ENCODE assay signal across 9 cellular contexts in genomic region chr7:20241491-20242261, GRCh38. TPM values are rescaled to one million over a fixed set of nuclear protein-coding genes. Genes with fewer than 3 reads are reported as not detected.
DNase-seq lines count a peak whose midpoint lies in the region; ATAC-seq, FAIRE-seq and TF ChIP-seq lines count a peak whose summit lies in the region.
"Had no signal": no experiment of that assay in that cellular context is flagged by ENCODE, and none has a peak within 500 bp of the region (broad histone marks: within the 10 kb centered on the region; RNA-seq: fewer than 3 reads in every experiment).

No MANE protein-coding gene starts in this region.

- H2AFZ ChIP-seq in keratinocyte (ENCODE audit: control insufficient read depth, low read length) = no peak overlapping the region

- H3K9ac ChIP-seq in keratinocyte (ENCODE audit: control insufficient read depth, extremely low read depth, insufficient read depth, low read length) = no peak overlapping the region

- H3K4me2 ChIP-seq in keratinocyte (ENCODE audit: control insufficient read depth, extremely low read depth, insufficient read depth, low read depth, low read length) = peak overlapping the region; percentile 7

- H3K27me3 ChIP-seq in keratinocyte (ENCODE audit: control insufficient read depth, extremely low read depth, insufficient read depth, low read length) = no peaks in the 10 kb centered on the region

- peak; percentile 40 for DNase-seq in GM03348 (ENCODE audit: low spot score)
- peak; percentile 56 for DNase-seq in NCI-H345 (lab: John Stamatoyannopoulos, UW)
- no peak for DNase-seq in keratinocyte (ENCODE audit: low read depth, low spot score)
- DNase-seq in effector CD4-positive, alpha-beta T cell = no peak
- DNase-seq in NCI-H1092 treated with DMSO at 0.1 percent for 48 hours (lab: John Stamatoyannopoulos, UW) = no peak
- DNase-seq in NCI-H524 treated with DMSO at 0.1 percent for 48 hours (lab: John Stamatoyannopoulos, UW) = no peak
- DNase-seq in stimulated activated CD8-positive, alpha-beta memory T cell treated with anti-CD3 and anti-CD28 coated beads, Interleukin-4, amount 100 ng/mL, for 48 hours = no peak
- DNase-seq: T-helper 2 cell had no signal

- H3K36me3 ChIP-seq in keratinocyte (ENCODE audit: control insufficient read depth in 2 of 2, extremely low read depth in 1 of 2, insufficient read depth in 2 of 2, low read length in 2 of 2) = no peaks in the 10 kb centered on the region

- no peak overlapping the region for H3K4me3 ChIP-seq in keratinocyte (ENCODE audit: control insufficient read depth in 2 of 3, extremely low read depth in 1 of 3, insufficient read depth in 2 of 3, low read depth in 1 of 3, low read length in 3 of 3)

- H3K9me3 ChIP-seq in keratinocyte (ENCODE audit: control insufficient read depth, low read depth, low read length) = no peaks in the 10 kb centered on the region

- H4K20me1 ChIP-seq in keratinocyte (ENCODE audit: control insufficient read depth, extremely low read depth, insufficient read depth, low read length) = no peaks in the 10 kb centered on the region

- H3K27ac ChIP-seq in keratinocyte (ENCODE audit: control insufficient read depth, insufficient read depth, low read length) = peak overlapping the region; percentile 40

- H3K4me1 ChIP-seq in keratinocyte (ENCODE audit: control insufficient read depth, extremely low read depth, insufficient read depth, low read length) = peaks cover 47% of the 10 kb centered on the region

- no peak for TF ChIP-seq CTCF in keratinocyte (optimal IDR thresholded peaks at IDR 0.05 in 1 of 3, IDR thresholded peaks at IDR 0.05 in 1 of 3, conservative IDR thresholded peaks at IDR 0.05 in 1 of 3; ENCODE audit: extremely low read depth in 1 of 3, insufficient read depth in 2 of 3, low read length in 3 of 3)

- H3K9me1 ChIP-seq in keratinocyte (ENCODE audit: control insufficient read depth, extremely low read depth, insufficient read depth, low read length) = no peaks in the 10 kb centered on the region

- FAIRE-seq in keratinocyte (lab: Jason Lieb, UNC) = peak; percentile 98

- peak; percentile 49 for ATAC-seq in HG02610 (IDR thresholded peaks at IDR 0.05; ENCODE audit: unreplicated experiment)

- H3K79me2 ChIP-seq in keratinocyte (ENCODE audit: control insufficient read depth, insufficient read depth, low read length) = no peaks in the 10 kb centered on the region

- dilution Hi-C loops in keratinocyte (cut with MboI; ENCODE audit: extremely low pct_ligation_motif_present, low sequenced_read_pairs) = no loop called here

RNA-seq across cellular contexts. Expression of gene MACC1, which starts 24.5 kb away (rescaled TPM):
- polyA plus RNA-seq in keratinocyte = 9.6 to 16.4 TPM (median 11.3 TPM) in 3 replicates
- 11.0 TPM for polyA plus RNA-seq in keratinocyte (2011; ENCODE audit: low read depth)
- polyA plus RNA-seq in keratinocyte (2011; cell fraction: cytosol; rRNA removed) = 5.1 and 12.4 TPM in 2 replicates
- 13.1 and 17.2 TPM in 2 replicates for polyA plus RNA-seq in keratinocyte (2011; cell fraction: nucleus; rRNA removed)
- polyA plus RNA-seq in keratinocyte (2012; ENCODE audit: low replicate concordance) = 11.0 and 14.0 TPM in 2 replicates
- polyA minus RNA-seq in keratinocyte = 11.1 to 54.0 TPM (median 28.9 TPM) in 3 replicates
- polyA minus RNA-seq in keratinocyte (2011; cell fraction: cytosol; rRNA and poly(A)+ RNA removed) = 20.0 TPM
- polyA minus RNA-seq in keratinocyte (2011; cell fraction: nucleus; rRNA and poly(A)+ RNA removed) = 40.9 and 87.0 TPM in 2 replicates

Comparison
In these comparisons a context has a peak if more than half of its experiments do, and no peak if none do; other contexts are left out.
1. DNase-seq: peak in GM03348 (single experiment) and NCI-H345 (single experiment); none in keratinocyte (single experiment), effector CD4-positive, alpha-beta T cell (single experiment), NCI-H1092 treated with DMSO at 0.1 percent for 48 hours (single experiment), NCI-H524 treated with DMSO at 0.1 percent for 48 hours (single experiment) and stimulated activated CD8-positive, alpha-beta memory T cell treated with anti-CD3 and anti-CD28 coated beads, Interleukin-4, amount 100 ng/mL, for 48 hours (single experiment).